Comparison of ENCODE assay signal across 20 cellular contexts in genomic region chr6:169115632-169116031, GRCh38.
DNase-seq lines count a peak whose midpoint lies in the region; ATAC-seq and TF ChIP-seq lines count a peak whose summit lies in the region.
"Had no signal": no experiment of that assay in that cellular context is flagged by ENCODE, and none has a peak within 500 bp of the region (broad histone marks: within the 10 kb centered on the region; RNA-seq: fewer than 3 reads in every experiment).

No MANE protein-coding gene starts in this region.

- no peaks in the 10 kb centered on the region; the same call in 1 of the 2 replicates for H3K9me3 ChIP-seq in MG63
- no peaks in the 10 kb centered on the region for H3K9me3 ChIP-seq in PC-3 (ENCODE audit: low read length)
- H3K9me3 ChIP-seq: Peyer's patch had no signal

- CTCF ChIA-PET in PC-3 (lab: Charles Lee) (no interaction called here), T-cell (lab: Charles Lee) (no interaction called here)

- H3K79me2 ChIP-seq in PC-3 (ENCODE audit: low read length), result no peaks in the 10 kb centered on the region

- POLR2A ChIA-PET in PC-3 (lab: Charles Lee; ENCODE audit: unreplicated experiment), result no interaction called here
- POLR2A ChIA-PET in T-cell (lab: Charles Lee), result interaction anchor here in 1 of 2 donors (0.6 kb wide), 1 partner anchor 630 kb away, joined by 3 read pairs; no protein-coding TSS in a partner anchor

- intact Hi-C loops in PC-3 (cut with micrococcal nuclease), result no loop called here

- H3K9ac ChIP-seq in PC-3 (ENCODE audit: low read length), result no peak overlapping the region

- no peaks in the 10 kb centered on the region for H3K9me3 Mint-ChIP-seq in T-cell
- H3K9me3 Mint-ChIP-seq: activated B cell treated with CpG ODN at 0.5 μM for 24 hours; effector memory CD8-positive, alpha-beta T cell; natural killer cell treated with Interleukin-12 subunit alpha and Interleukin-12 subunit beta and Interleukin-15 and Interleukin-18, amount 100 ng/mL, for 72 hours had no signal

- peak; percentile 21 for DNase-seq in GM03348 (ENCODE audit: low spot score)
- DNase-seq in MG63, result no peak
- DNase-seq in hepatic stellate cell (ENCODE audit: low spot score), result peak; percentile 22
- DNase-seq in PC-3, result no peak
- no peak for DNase-seq in T-cell
- no peak for DNase-seq in NCI-H1105 (lab: John Stamatoyannopoulos, UW)
- DNase-seq: activated B cell treated with CpG ODN at 0.5 μM for 24 hours; activated naive CD4-positive, alpha-beta T cell treated with Interleukin-2 at 50 U/mL for 16 hours; AML-193; effector memory CD8-positive, alpha-beta T cell; foreskin melanocyte; H7; NCI-H2081; NCI-H526; Peyer's patch; stimulated activated CD4-positive, alpha-beta T cell treated with anti-CD3 and anti-CD28 coated beads, Interleukin-4, amount 100 ng/mL, for 4 hours had no signal

- H3K9me2 ChIP-seq in PC-3 (replicated peaks; ENCODE audit: low read length), result no peaks in the 10 kb centered on the region

- H3K27ac ChIP-seq in PC-3 (ENCODE audit: low read length), result no peak overlapping the region
- H3K27ac ChIP-seq: Peyer's patch had no signal

- TF ChIP-seq CTCF in PC-3 (conservative IDR thresholded peaks at IDR 0.05; ENCODE audit: low read depth, low read length), result no peak

- H3K4me3 ChIP-seq in MG63 (0 out of 2 replicates have a peak overlapping the region, but pooled peaks have one; percentile 0), PC-3 (ENCODE audit: low read length) (no peak overlapping the region)
- H3K4me3 ChIP-seq: lung, Peyer's patch had no signal

- H3K4me3 Mint-ChIP-seq in T-cell, result no peak overlapping the region
- H3K4me3 Mint-ChIP-seq: activated B cell treated with CpG ODN at 0.5 μM for 24 hours; effector memory CD8-positive, alpha-beta T cell; natural killer cell treated with Interleukin-12 subunit alpha and Interleukin-12 subunit beta and Interleukin-15 and Interleukin-18, amount 100 ng/mL, for 72 hours had no signal

- no TSS peak for BruUV-seq in PC-3 (replicated peaks; lab: Mats Ljungman, UMichigan)

- no peak overlapping the region for H2AFZ ChIP-seq in PC-3 (ENCODE audit: low read length)

- ATAC-seq in HG02571 (IDR thresholded peaks at IDR 0.05; ENCODE audit: unreplicated experiment) (peak; percentile 36), HG02973 (IDR thresholded peaks at IDR 0.05; ENCODE audit: unreplicated experiment) (no peak), PC-3 (no peak), T-cell (replicated peaks in 1 of 4) (no peak)
- ATAC-seq: effector memory CD8-positive, alpha-beta T cell; natural killer cell treated with Interleukin-12 subunit alpha and Interleukin-12 subunit beta and Interleukin-15 and Interleukin-18, amount 100 ng/mL, for 72 hours had no signal

- H3K4me1 Mint-ChIP-seq in T-cell, result no peaks in the 10 kb centered on the region
- H3K4me1 Mint-ChIP-seq: activated B cell treated with CpG ODN at 0.5 μM for 24 hours had no signal

- H3K36me3 ChIP-seq in MG63 (no peaks in the 10 kb centered on the region), PC-3 (ENCODE audit: low read depth, low read length) (no peaks in the 10 kb centered on the region)
- H3K36me3 ChIP-seq: Peyer's patch had no signal

- H3K4me1 ChIP-seq in PC-3 (ENCODE audit: insufficient read depth, low read length), result no peaks in the 10 kb centered on the region
- H3K4me1 ChIP-seq: Peyer's patch had no signal

- H3K4me2 ChIP-seq in PC-3 (ENCODE audit: low read length), result no peak overlapping the region

- no peaks in the 10 kb centered on the region for H3F3A ChIP-seq in PC-3 (ENCODE audit: low read length, unreplicated experiment)

- H3K27ac Mint-ChIP-seq in T-cell, result no peak overlapping the region
- H3K27ac Mint-ChIP-seq: activated B cell treated with CpG ODN at 0.5 μM for 24 hours; effector memory CD8-positive, alpha-beta T cell; natural killer cell treated with Interleukin-12 subunit alpha and Interleukin-12 subunit beta and Interleukin-15 and Interleukin-18, amount 100 ng/mL, for 72 hours had no signal

- no peaks in the 10 kb centered on the region for H4K20me1 ChIP-seq in PC-3 (ENCODE audit: low read length)

- H3K27me3 Mint-ChIP-seq in T-cell, result peaks cover 0 to 5% of the 10 kb centered on the region in 2 donors
- H3K27me3 Mint-ChIP-seq: activated B cell treated with CpG ODN at 0.5 μM for 24 hours had no signal

- no peaks in the 10 kb centered on the region for H3K36me3 Mint-ChIP-seq in T-cell
- H3K36me3 Mint-ChIP-seq: natural killer cell treated with Interleukin-12 subunit alpha and Interleukin-12 subunit beta and Interleukin-15 and Interleukin-18, amount 100 ng/mL, for 72 hours had no signal

- H3K27me3 ChIP-seq in MG63 (no peaks in the 10 kb centered on the region), PC-3 (ENCODE audit: low read length) (no peaks in the 10 kb centered on the region)
- H3K27me3 ChIP-seq: Peyer's patch had no signal

Comparison
In these comparisons a context has a peak if more than half of its experiments do, and no peak if none do; other contexts are left out.
1. DNase-seq: peak in GM03348 (single experiment) and hepatic stellate cell (single experiment); none in MG63 (single experiment), PC-3 (single experiment), T-cell (0 of 34) and NCI-H1105 (single experiment).